ENCODE assay signal across 12 cellular contexts in genomic region chr17:53749178-53749577, GRCh38.
A peak's percentile ranks its signal among the peaks of the same experiment; 100 is the strongest.
DNase-seq lines count a peak whose midpoint lies in the region; ATAC-seq, FAIRE-seq and TF ChIP-seq lines count a peak whose summit lies in the region.
"Had no signal": no experiment of that assay in that cellular context is flagged by ENCODE, and none has a peak within 500 bp of the region (broad histone marks: within the 10 kb centered on the region; RNA-seq: fewer than 3 reads in every experiment).

No MANE protein-coding gene starts in this region.

- no peak for ATAC-seq in HG03460 (IDR thresholded peaks at IDR 0.05; ENCODE audit: unreplicated experiment)

- no peak overlapping the region for H3K27ac ChIP-seq in H1 (ENCODE audit: low read depth, low read length)
- H3K27ac ChIP-seq in mesendoderm (ENCODE audit: low read depth, low read length): no peak overlapping the region
- H3K27ac ChIP-seq: suprapubic skin had no signal

- H3K18ac ChIP-seq in H1 (ENCODE audit: extremely low read depth, low read length): no peak overlapping the region; the same call in 1 of the 2 replicates
- H3K18ac ChIP-seq in mesendoderm (ENCODE audit: low read length): no peak overlapping the region

- CTCF ChIA-PET in H1 (lab: Charles Lee; ENCODE audit: partially characterized antibody): no interaction called here

- H2AFZ ChIP-seq in H1 (ENCODE audit: low read length): no peak overlapping the region

- no peak overlapping the region; a peak in 1 of 8 replicates for H3K4me3 ChIP-seq in H1 (ENCODE audit: extremely low read depth in 1 of 4, insufficient read depth in 2 of 4, low read depth in 3 of 4, low read length in 4 of 4)
- H3K4me3 ChIP-seq in mesendoderm (ENCODE audit: low read length): no peak overlapping the region
- H3K4me3 ChIP-seq: suprapubic skin had no signal

- H4K8ac ChIP-seq in H1 (ENCODE audit: extremely low read depth, insufficient read depth, low read length): no peak overlapping the region
- no peak overlapping the region for H4K8ac ChIP-seq in mesendoderm (ENCODE audit: low read depth, low read length)

- 85% methylated on average over 1 of the region's 1 CpG; no CpG with 5 or more reads in 1 of the 2 experiments for WGBS in H1 (ENCODE audit: extremely low coverage in 1 of 2, insufficient coverage in 1 of 2, insufficient read length in 1 of 2, insufficient replicate concordance in 2 of 2, low coverage in 1 of 2, low lambda C conversion rate in 2 of 2, missing lambda C conversion rate in 1 of 2), 2 experiments
- WGBS in mesendoderm (ENCODE audit: extremely low coverage, insufficient coverage, low lambda C conversion rate): no CpG with 5 or more reads among the region's 1 CpG

- no peak overlapping the region for H2AK5ac ChIP-seq in H1 (ENCODE audit: low read depth, low read length)
- no peak overlapping the region for H2AK5ac ChIP-seq in mesendoderm (ENCODE audit: low read length)

- no peaks in the 10 kb centered on the region for H4K20me1 ChIP-seq in H1 (replicated peaks in 1 of 2; ENCODE audit: control insufficient read depth in 1 of 2, insufficient read depth in 2 of 2, low read length in 2 of 2)

- H3K79me1 ChIP-seq in H1 (ENCODE audit: low read depth, low read length): no peaks in the 10 kb centered on the region
- no peaks in the 10 kb centered on the region for H3K79me1 ChIP-seq in mesendoderm (ENCODE audit: low read length)

- H3K9ac ChIP-seq in H1 (replicated peaks in 1 of 4; ENCODE audit: extremely low read depth in 1 of 4, low read depth in 3 of 4, low read length in 3 of 4) (no peak overlapping the region), mesendoderm (ENCODE audit: low read length) (no peak overlapping the region)

- 0 out of 2 replicates have a peak overlapping the region, but pooled peaks have one; percentile 53 for H2BK12ac ChIP-seq in H1 (ENCODE audit: low read depth, low read length)

- H3K4ac ChIP-seq in H1 (replicated peaks; ENCODE audit: insufficient read length, low read depth, low read length) (no peak overlapping the region), mesendoderm (ENCODE audit: low read depth, low read length) (no peak overlapping the region)

- TF ChIP-seq RAD21 in H1 (IDR thresholded peaks at IDR 0.05 in 1 of 2, conservative IDR thresholded peaks at IDR 0.05 in 1 of 2; ENCODE audit: low read depth in 2 of 2, low read length in 2 of 2): no peak

- no peak for TF ChIP-seq CTCF in H1 (IDR thresholded peaks at IDR 0.05; ENCODE audit: control extremely low read depth in 1 of 3, insufficient read depth in 1 of 3, low read depth in 1 of 3, low read length in 3 of 3)
- TF ChIP-seq CTCF in GM20000 (IDR thresholded peaks at IDR 0.05; ENCODE audit: extremely low read depth, missing control alignments): no peak

- in situ Hi-C loops in Caki2 (cut with HindIII; ENCODE audit: low pct_unique_long_range_greater_than_20kb, low sequenced_read_pairs): no loop called here

- H3K23ac ChIP-seq in H1 (ENCODE audit: insufficient read length): no peak overlapping the region
- no peak overlapping the region for H3K23ac ChIP-seq in mesendoderm (ENCODE audit: low read length)

- peak overlapping the region; percentile 93; the same call in 1 of the 2 replicates for H2BK20ac ChIP-seq in H1 (ENCODE audit: low read length)

- H4K5ac ChIP-seq in H1 (ENCODE audit: insufficient read length, low read depth, low read length) (no peak overlapping the region), mesendoderm (ENCODE audit: low read length) (no peak overlapping the region)

- no peak for FAIRE-seq in H1 (lab: Jason Lieb, UNC)

- H3K27me3 ChIP-seq in H1 (replicated peaks in 1 of 4; ENCODE audit: control insufficient read depth in 3 of 4, extremely low read depth in 1 of 4, insufficient read depth in 3 of 4, low read length in 3 of 4) (no peaks in the 10 kb centered on the region), mesendoderm (ENCODE audit: insufficient read depth, low read length, poor library complexity) (no peaks in the 10 kb centered on the region)
- H3K27me3 ChIP-seq: suprapubic skin had no signal

- H3K4me1 ChIP-seq in H1 (replicated peaks in 1 of 4; ENCODE audit: control insufficient read depth in 3 of 4, insufficient read depth in 4 of 4, low read length in 3 of 4) (peaks cover 3 to 6% (median 4%) of the 10 kb centered on the region in 4 experiments; a peak in 4 of 7 replicates), mesendoderm (ENCODE audit: control insufficient read depth, low read depth, low read length) (peaks cover 3% of the 10 kb centered on the region)

- H3K23me2 ChIP-seq in H1 (ENCODE audit: low read depth, low read length): no peaks in the 10 kb centered on the region

- H3K79me2 ChIP-seq in H1 (ENCODE audit: control insufficient read depth in 1 of 2, insufficient read depth in 2 of 2, low read length in 2 of 2): no peaks in the 10 kb centered on the region
- no peaks in the 10 kb centered on the region for H3K79me2 ChIP-seq in mesendoderm (ENCODE audit: control insufficient read depth, insufficient read depth, low read length)

- H3K56ac ChIP-seq in H1 (replicated peaks; ENCODE audit: insufficient read length, low read depth, low read length) (no peak overlapping the region), mesendoderm (ENCODE audit: low read length) (no peak overlapping the region)

- H2BK5ac ChIP-seq in H1 (ENCODE audit: low read depth, low read length) (no peak overlapping the region; the same call in 1 of the 2 replicates), mesendoderm (ENCODE audit: low read length) (no peak overlapping the region)

- peaks cover 4 to 12% of the 10 kb centered on the region in 2 experiments; a peak in 3 of 4 replicates for H3K9me3 ChIP-seq in H1 (ENCODE audit: insufficient read depth in 2 of 2, low read depth in 1 of 2, low read length in 1 of 2)
- H3K9me3 ChIP-seq: suprapubic skin had no signal

- H2BK120ac ChIP-seq in H1 (replicated peaks; ENCODE audit: low read depth, low read length) (peak overlapping the region; percentile 81), mesendoderm (ENCODE audit: low read depth, low read length) (peak overlapping the region; percentile 28)

- POLR2A ChIA-PET in H1 (lab: Charles Lee; ENCODE audit: partially characterized antibody): no interaction called here

- H3K4me2 ChIP-seq in H1 (ENCODE audit: insufficient read depth in 1 of 2, low read depth in 2 of 2, low read length in 2 of 2) (no peak overlapping the region), mesendoderm (ENCODE audit: low read length) (no peak overlapping the region)

- H3K14ac ChIP-seq in H1 (ENCODE audit: insufficient read length): no peak overlapping the region

- peak overlapping the region; percentile 70 for H4K91ac ChIP-seq in H1 (replicated peaks; ENCODE audit: insufficient read length, low read length)

- TF ChIP-seq EP300 in H1 (IDR thresholded peaks at IDR 0.05; ENCODE audit: borderline replicate concordance in 1 of 2, low read depth in 2 of 2, low read length in 2 of 2): no peak

- H3K36me3 ChIP-seq in H1 (ENCODE audit: control insufficient read depth in 2 of 4, insufficient read depth in 4 of 4, low read length in 3 of 4) (peaks cover 0 to 2% (median 0%) of the 10 kb centered on the region in 4 experiments; a peak in 2 of 8 replicates), mesendoderm (ENCODE audit: control insufficient read depth, insufficient read depth, low read length) (no peaks in the 10 kb centered on the region)
- H3K36me3 ChIP-seq: suprapubic skin had no signal

- H2BK15ac ChIP-seq in H1 (ENCODE audit: low read length): no peak overlapping the region
- no peak overlapping the region for H2BK15ac ChIP-seq in mesendoderm (replicated peaks; ENCODE audit: low read depth)

- TF ChIP-seq POLR2A in H1 (IDR thresholded peaks at IDR 0.05; ENCODE audit: control extremely low read depth in 1 of 2, low read depth in 2 of 2, low read length in 2 of 2): no peak

- DNase-seq in Caki2 (ENCODE audit: low read depth) (peak; percentile 43), LHCN-M2 (ENCODE audit: low read depth) (peak; percentile 93), H1 (ENCODE audit: low read depth in 1 of 2, low spot score in 2 of 2) (peak in 1 of 2 experiments; percentile 7), mesendoderm (peak; percentile 67), GM20000 (ENCODE audit: low spot score) (no peak), LoVo (ENCODE audit: low spot score) (no peak)
- no peak for DNase-seq in activated CD4-positive, CD25-positive, alpha-beta regulatory T cell treated with anti-CD3 and anti-CD28 coated beads, Interleukin-2, amount 50 U/mL, for 72 hours
- DNase-seq: activated T-cell treated with anti-CD3 and anti-CD28 coated beads for 4 hours; CD4-positive, alpha-beta T cell; NCI-H2081 had no signal

TF ChIP-seq in H1, 55 proteins besides CTCF, POLR2A, EP300 and RAD21:
- no peak for TF ChIP-seq ATF2 (IDR thresholded peaks at IDR 0.05; ENCODE audit: low read length)
- TF ChIP-seq CBX8 (IDR thresholded peaks at IDR 0.05; ENCODE audit: borderline replicate concordance, low read depth, low read length): no peak
- TF ChIP-seq BACH1 (IDR thresholded peaks at IDR 0.05; ENCODE audit: low read length): peak; percentile 98
- TF ChIP-seq MAX (IDR thresholded peaks at IDR 0.05): no peak
- no peak for TF ChIP-seq ASH2L (IDR thresholded peaks at IDR 0.05; ENCODE audit: low read length)
- TF ChIP-seq RXRA (IDR thresholded peaks at IDR 0.05; ENCODE audit: insufficient read depth, low read depth, low read length): no peak
- TF ChIP-seq MAFK (IDR thresholded peaks at IDR 0.05; ENCODE audit: low read depth, low read length): peak; percentile 98
- TF ChIP-seq BCL11A (IDR thresholded peaks at IDR 0.05; ENCODE audit: low read depth in 2 of 2, low read length in 2 of 2): no peak
- no peak for TF ChIP-seq EGR1 (IDR thresholded peaks at IDR 0.05; ENCODE audit: borderline replicate concordance, low read depth, low read length)
- TF ChIP-seq JUND (IDR thresholded peaks at IDR 0.05; ENCODE audit: low read length): peak; percentile 46; the same call in 1 of the 2 replicates
- no peak for TF ChIP-seq KDM5A (IDR thresholded peaks at IDR 0.05; ENCODE audit: low read length)
- no peak for TF ChIP-seq POU5F1 (IDR thresholded peaks at IDR 0.05; ENCODE audit: low read depth, low read length)

Comparison
In these comparisons a context has a peak if more than half of its experiments do, and no peak if none do; other contexts are left out.
1. DNase-seq: peak in Caki2 (single experiment), LHCN-M2 (single experiment) and mesendoderm (single experiment); none in activated CD4-positive, CD25-positive, alpha-beta regulatory T cell treated with anti-CD3 and anti-CD28 coated beads, Interleukin-2, amount 50 U/mL, for 72 hours (single experiment), GM20000 (single experiment) and LoVo (single experiment).